ENCODE assay signal across 19 cellular contexts in genomic region chr3:147415337-147415736, GRCh38. TPM values are rescaled to one million over a fixed set of nuclear protein-coding genes. Genes with fewer than 3 reads are reported as not detected.
"Had no signal": no experiment of that assay in that cellular context is flagged by ENCODE, and none has a peak within 500 bp of the region (broad histone marks: within the 10 kb centered on the region; RNA-seq: fewer than 3 reads in every experiment).

No MANE protein-coding gene starts in this region.

- H3K36me3 ChIP-seq: esophagus muscularis mucosa, tibial artery, vagina had no signal

- H3K4me3 ChIP-seq: esophagus muscularis mucosa, smooth muscle cell, tibial artery, vagina had no signal

- H3K27ac ChIP-seq: esophagus muscularis mucosa, tibial artery, vagina had no signal

- H3K4me3 Mint-ChIP-seq: activated CD4-positive, alpha-beta memory T cell treated with anti-CD3 and anti-CD28 coated beads for 36 hours; immature natural killer cell; natural killer cell treated with Interleukin-12 subunit alpha and Interleukin-12 subunit beta and Interleukin-15 and Interleukin-18, amount 100 ng/mL, for 72 hours; stimulated activated effector memory CD8-positive, alpha-beta T cell treated with anti-CD3 and anti-CD28 coated beads, Interleukin-12 subunit alpha, Interleukin-12 subunit beta, amount 100 ng/mL, for 72 hours had no signal

- H3K4me2 ChIP-seq: smooth muscle cell had no signal

- H3K27ac Mint-ChIP-seq: activated CD4-positive, alpha-beta memory T cell treated with anti-CD3 and anti-CD28 coated beads for 36 hours; immature natural killer cell; stimulated activated effector memory CD8-positive, alpha-beta T cell treated with anti-CD3 and anti-CD28 coated beads, Interleukin-12 subunit alpha, Interleukin-12 subunit beta, amount 100 ng/mL, for 72 hours had no signal

- DNase-seq: activated CD4-positive, alpha-beta memory T cell treated with anti-CD3 and anti-CD28 coated beads for 36 hours; activated gamma-delta T cell treated with Interleukin-2 at 50 U/mL for 16 hours; activated T-cell treated with anti-CD3 and anti-CD28 coated beads, Interleukin-2, amount 50 U/mL, for 48 hours; aorta; central memory CD4-positive, alpha-beta T cell; dermis blood vessel endothelial cell; glutamatergic neuron; immature natural killer cell; left cardiac atrium; right cardiac atrium; T-helper 9 cell; tibial artery had no signal

- ATAC-seq: left cardiac atrium; natural killer cell treated with Interleukin-12 subunit alpha and Interleukin-12 subunit beta and Interleukin-15 and Interleukin-18, amount 100 ng/mL, for 72 hours; right cardiac atrium; stimulated activated effector memory CD8-positive, alpha-beta T cell treated with anti-CD3 and anti-CD28 coated beads, Interleukin-12 subunit alpha, Interleukin-12 subunit beta, amount 100 ng/mL, for 72 hours had no signal

RNA-seq across cellular contexts. Expression of gene ZIC1, which starts 6.2 kb away (rescaled TPM):
- total RNA-seq: activated CD4-positive, alpha-beta memory T cell treated with anti-CD3 and anti-CD28 coated beads for 36 hours; dermis blood vessel endothelial cell; esophagus muscularis mucosa; fibroblast of villous mesenchyme; left cardiac atrium; lung microvascular endothelial cell; natural killer cell treated with Interleukin-12 subunit alpha and Interleukin-12 subunit beta and Interleukin-15 and Interleukin-18, amount 100 ng/mL, for 72 hours; smooth muscle cell; vagina had no signal
- polyA plus RNA-seq: immature natural killer cell, right cardiac atrium, smooth muscle cell had no signal

RNA-seq across cellular contexts. Expression of gene ZIC4, which starts 9.0 kb away (rescaled TPM):
- total RNA-seq: activated CD4-positive, alpha-beta memory T cell treated with anti-CD3 and anti-CD28 coated beads for 36 hours; dermis blood vessel endothelial cell; esophagus muscularis mucosa; fibroblast of villous mesenchyme; left cardiac atrium; lung microvascular endothelial cell; natural killer cell treated with Interleukin-12 subunit alpha and Interleukin-12 subunit beta and Interleukin-15 and Interleukin-18, amount 100 ng/mL, for 72 hours; right cardiac atrium; smooth muscle cell; vagina had no signal
- polyA plus RNA-seq: immature natural killer cell, right cardiac atrium, smooth muscle cell had no signal
